8 cellular contexts compared by ENCODE assay signal in the genomic region with DNA sequence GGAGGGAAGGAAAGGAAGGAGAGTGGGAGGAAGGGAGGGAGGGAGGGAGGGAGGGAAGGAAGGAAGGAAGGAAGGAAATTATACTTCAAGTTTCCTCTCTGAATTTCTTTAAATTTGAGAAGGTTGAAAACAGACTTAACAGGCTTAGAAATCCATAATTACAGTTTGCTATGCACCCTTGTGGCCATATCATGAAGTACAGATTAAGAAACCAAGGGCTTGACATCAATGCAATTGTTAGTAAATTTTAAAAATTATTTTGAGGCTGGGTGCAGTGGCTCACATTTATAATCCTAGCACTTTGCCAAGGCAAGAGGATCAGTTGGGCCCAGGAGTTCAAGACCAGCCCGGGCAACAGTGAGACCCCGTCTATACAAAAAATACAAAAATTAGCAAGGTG. TPM values are rescaled to one million over a fixed set of nuclear protein-coding genes. Genes with fewer than 3 reads are reported as not detected.
A peak's percentile ranks its signal among the peaks of the same experiment; 100 is the strongest.
DNase-seq lines count a peak whose midpoint lies in the region; ATAC-seq and TF ChIP-seq lines count a peak whose summit lies in the region.

No MANE protein-coding gene starts in this region.

- H3K4me1 ChIP-seq in HCT116 (ENCODE audit: control insufficient read depth in 1 of 2, insufficient read depth in 2 of 2, low read length in 2 of 2) (no peaks in the 10 kb centered on the region), left lung (peaks cover 0 to 3% of the 10 kb centered on the region in 2 donors)

- H3K4me3 ChIP-seq in HCT116 (replicated peaks in 1 of 2; ENCODE audit: low read depth in 1 of 2, low read length in 2 of 2): no peak overlapping the region
- no peak overlapping the region for H3K4me3 ChIP-seq in left lung

- no peak overlapping the region for H2AFZ ChIP-seq in HCT116 (ENCODE audit: low read depth, low read length, poor library complexity, severe bottlenecking)

- H3K27me3 ChIP-seq in HCT116 (ENCODE audit: insufficient read depth, low read length): no peaks in the 10 kb centered on the region
- no peaks in the 10 kb centered on the region for H3K27me3 ChIP-seq in left lung

- DNase-seq in HCT116 (ENCODE audit: low read depth, low spot score): peak; percentile 7
- DNase-seq in amniotic epithelial cell (ENCODE audit: low read depth): peak; percentile 43
- no peak for DNase-seq in left lung
- DNase-seq in amygdala (lab: John Stamatoyannopoulos, UW): no peak
- DNase-seq in substantia nigra (lab: John Stamatoyannopoulos, UW): no peak
- no peak for DNase-seq in NCI-H128 (lab: John Stamatoyannopoulos, UW; ENCODE audit: unreplicated experiment)
- no peak for DNase-seq in NCI-H2107 (lab: John Stamatoyannopoulos, UW)

- peak; percentile 24; the same call in 1 of the 2 replicates for TF ChIP-seq RAD21 in HCT116 (IDR thresholded peaks at IDR 0.05; ENCODE audit: low read depth)

- H3K4me2 ChIP-seq in HCT116 (ENCODE audit: low read length): no peak overlapping the region

- peak; percentile 58 for TF ChIP-seq CTCF in C4-2B (conservative IDR thresholded peaks at IDR 0.05)
- TF ChIP-seq CTCF in HCT116 (IDR thresholded peaks at IDR 0.05 in 2 of 3, conservative IDR thresholded peaks at IDR 0.05 in 1 of 3; ENCODE audit: borderline replicate concordance in 1 of 3, insufficient read depth in 1 of 3, low read depth in 2 of 3, low read length in 2 of 3): peak in 2 of 3 experiments; percentile 44 to 48; a peak in 4 of 6 replicates
- TF ChIP-seq CTCF in left lung (IDR thresholded peaks at IDR 0.05): peak; percentile 33 to 45

- RAD21 ChIA-PET in HCT116 (lab: Charles Lee; ENCODE audit: low non-redundant PET in 1 of 2, low total read pairs in 2 of 2, uncharacterized antibody in 2 of 2, unreplicated experiment in 2 of 2): no interaction called here

- no peak for TF ChIP-seq POLR2A in HCT116 (IDR thresholded peaks at IDR 0.05; ENCODE audit: borderline replicate concordance, extremely low read depth, insufficient read depth, insufficient read length)

- H3K9ac ChIP-seq in HCT116 (ENCODE audit: low read length): no peak overlapping the region

- no peaks in the 10 kb centered on the region for H3K9me2 ChIP-seq in HCT116 (ENCODE audit: insufficient read depth)

- peak; percentile 63 for ATAC-seq in HCT116
- peak; percentile 44 for ATAC-seq in left lung

- CTCF ChIA-PET in HCT116 (lab: Charles Lee): interaction anchor here (0.7 kb wide), 1 partner anchor 14 kb away, joined by 3 read pairs; no protein-coding TSS in a partner anchor

- H3K27ac ChIP-seq in C4-2B: no peak overlapping the region
- no peak overlapping the region for H3K27ac ChIP-seq in HCT116 (ENCODE audit: low read depth, low read length)
- H3K27ac ChIP-seq in left lung: no peak overlapping the region
- no peak overlapping the region for H3K27ac ChIP-seq in substantia nigra (ENCODE audit: low read depth, low read length, poor library complexity, severe bottlenecking)

- peaks cover 38 to 44% of the 10 kb centered on the region in 2 experiments for H3K36me3 ChIP-seq in HCT116 (ENCODE audit: control insufficient read depth in 1 of 2, insufficient read depth in 2 of 2, low read length in 2 of 2)
- H3K36me3 ChIP-seq in left lung: peaks cover 0 to 61% of the 10 kb centered on the region in 2 donors

- POLR2A ChIA-PET in HCT116 (lab: Charles Lee): no interaction called here

- no TSS peak for BruUV-seq in HCT116 (replicated peaks; lab: Mats Ljungman, UMichigan)

- H3K9me3 ChIP-seq in HCT116 (ENCODE audit: control insufficient read depth in 1 of 2, insufficient read depth in 1 of 2, low read depth in 1 of 2, low read length in 2 of 2) (no peaks in the 10 kb centered on the region), left lung (no peaks in the 10 kb centered on the region)

- intact Hi-C loops in HCT116 (cut with micrococcal nuclease): no loop called here
- intact Hi-C loops in left lung (cut with DNase I): no loop called here

- no peaks in the 10 kb centered on the region for H4K20me1 ChIP-seq in HCT116 (ENCODE audit: insufficient read depth)

- H3K79me2 ChIP-seq in HCT116 (ENCODE audit: insufficient read depth, low read length): no peaks in the 10 kb centered on the region

TF ChIP-seq in HCT116, 20 proteins besides CTCF, POLR2A, EP300 and RAD21:
- TF ChIP-seq TCF7L2 (IDR thresholded peaks at IDR 0.05; ENCODE audit: borderline replicate concordance, extremely low read depth, insufficient read depth, insufficient read length): no peak
- TF ChIP-seq POLR2AphosphoS5 (IDR thresholded peaks at IDR 0.05; ENCODE audit: low read depth, low read length): no peak
- TF ChIP-seq, protein P1, sequence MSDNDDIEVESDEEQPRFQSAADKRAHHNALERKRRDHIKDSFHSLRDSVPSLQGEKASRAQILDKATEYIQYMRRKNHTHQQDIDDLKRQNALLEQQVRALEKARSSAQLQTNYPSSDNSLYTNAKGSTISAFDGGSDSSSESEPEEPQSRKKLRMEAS (IDR thresholded peaks at IDR 0.05): no peak
- no peak for TF ChIP-seq EZH2 (IDR thresholded peaks at IDR 0.05)
- no peak for TF ChIP-seq YY1 (IDR thresholded peaks at IDR 0.05; ENCODE audit: extremely low read depth, insufficient replicate concordance, low read depth, low read length)
- no peak for TF ChIP-seq ELF1 (IDR thresholded peaks at IDR 0.05; ENCODE audit: borderline replicate concordance, low read depth)
- TF ChIP-seq, protein P2, sequence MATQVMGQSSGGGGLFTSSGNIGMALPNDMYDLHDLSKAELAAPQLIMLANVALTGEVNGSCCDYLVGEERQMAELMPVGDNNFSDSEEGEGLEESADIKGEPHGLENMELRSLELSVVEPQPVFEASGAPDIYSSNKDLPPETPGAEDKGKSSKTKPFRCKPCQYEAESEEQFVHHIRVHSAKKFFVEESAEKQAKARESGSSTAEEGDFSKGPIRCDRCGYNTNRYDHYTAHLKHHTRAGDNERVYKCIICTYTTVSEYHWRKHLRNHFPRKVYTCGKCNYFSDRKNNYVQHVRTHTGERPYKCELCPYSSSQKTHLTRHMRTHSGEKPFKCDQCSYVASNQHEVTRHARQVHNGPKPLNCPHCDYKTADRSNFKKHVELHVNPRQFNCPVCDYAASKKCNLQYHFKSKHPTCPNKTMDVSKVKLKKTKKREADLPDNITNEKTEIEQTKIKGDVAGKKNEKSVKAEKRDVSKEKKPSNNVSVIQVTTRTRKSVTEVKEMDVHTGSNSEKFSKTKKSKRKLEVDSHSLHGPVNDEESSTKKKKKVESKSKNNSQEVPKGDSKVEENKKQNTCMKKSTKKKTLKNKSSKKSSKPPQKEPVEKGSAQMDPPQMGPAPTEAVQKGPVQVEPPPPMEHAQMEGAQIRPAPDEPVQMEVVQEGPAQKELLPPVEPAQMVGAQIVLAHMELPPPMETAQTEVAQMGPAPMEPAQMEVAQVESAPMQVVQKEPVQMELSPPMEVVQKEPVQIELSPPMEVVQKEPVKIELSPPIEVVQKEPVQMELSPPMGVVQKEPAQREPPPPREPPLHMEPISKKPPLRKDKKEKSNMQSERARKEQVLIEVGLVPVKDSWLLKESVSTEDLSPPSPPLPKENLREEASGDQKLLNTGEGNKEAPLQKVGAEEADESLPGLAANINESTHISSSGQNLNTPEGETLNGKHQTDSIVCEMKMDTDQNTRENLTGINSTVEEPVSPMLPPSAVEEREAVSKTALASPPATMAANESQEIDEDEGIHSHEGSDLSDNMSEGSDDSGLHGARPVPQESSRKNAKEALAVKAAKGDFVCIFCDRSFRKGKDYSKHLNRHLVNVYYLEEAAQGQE (IDR thresholded peaks at IDR 0.05; ENCODE audit: low read depth): no peak
- TF ChIP-seq JUND (IDR thresholded peaks at IDR 0.05): no peak
- TF ChIP-seq EGR1 (IDR thresholded peaks at IDR 0.05; ENCODE audit: low read depth): no peak
- no peak for TF ChIP-seq CEBPB (IDR thresholded peaks at IDR 0.05; ENCODE audit: low read depth)
- no peak for TF ChIP-seq ZFX (IDR thresholded peaks at IDR 0.05)
- TF ChIP-seq, protein P3, sequence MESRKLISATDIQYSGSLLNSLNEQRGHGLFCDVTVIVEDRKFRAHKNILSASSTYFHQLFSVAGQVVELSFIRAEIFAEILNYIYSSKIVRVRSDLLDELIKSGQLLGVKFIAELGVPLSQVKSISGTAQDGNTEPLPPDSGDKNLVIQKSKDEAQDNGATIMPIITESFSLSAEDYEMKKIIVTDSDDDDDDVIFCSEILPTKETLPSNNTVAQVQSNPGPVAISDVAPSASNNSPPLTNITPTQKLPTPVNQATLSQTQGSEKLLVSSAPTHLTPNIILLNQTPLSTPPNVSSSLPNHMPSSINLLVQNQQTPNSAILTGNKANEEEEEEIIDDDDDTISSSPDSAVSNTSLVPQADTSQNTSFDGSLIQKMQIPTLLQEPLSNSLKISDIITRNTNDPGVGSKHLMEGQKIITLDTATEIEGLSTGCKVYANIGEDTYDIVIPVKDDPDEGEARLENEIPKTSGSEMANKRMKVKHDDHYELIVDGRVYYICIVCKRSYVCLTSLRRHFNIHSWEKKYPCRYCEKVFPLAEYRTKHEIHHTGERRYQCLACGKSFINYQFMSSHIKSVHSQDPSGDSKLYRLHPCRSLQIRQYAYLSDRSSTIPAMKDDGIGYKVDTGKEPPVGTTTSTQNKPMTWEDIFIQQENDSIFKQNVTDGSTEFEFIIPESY (IDR thresholded peaks at IDR 0.05; ENCODE audit: extremely low read depth, insufficient replicate concordance, low read length): no peak
- TF ChIP-seq, protein P4, sequence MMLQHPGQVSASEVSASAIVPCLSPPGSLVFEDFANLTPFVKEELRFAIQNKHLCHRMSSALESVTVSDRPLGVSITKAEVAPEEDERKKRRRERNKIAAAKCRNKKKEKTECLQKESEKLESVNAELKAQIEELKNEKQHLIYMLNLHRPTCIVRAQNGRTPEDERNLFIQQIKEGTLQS (IDR thresholded peaks at IDR 0.05): no peak
- no peak for TF ChIP-seq SIN3A (IDR thresholded peaks at IDR 0.05; ENCODE audit: low read depth)
- no peak for TF ChIP-seq ZNF274 (IDR thresholded peaks at IDR 0.05; ENCODE audit: low read depth, low read length)
- no peak for TF ChIP-seq CBX3 (IDR thresholded peaks at IDR 0.05; ENCODE audit: low read depth)
- no peak for TF ChIP-seq SRF (IDR thresholded peaks at IDR 0.05; ENCODE audit: low read depth)
- no peak for TF ChIP-seq FOSL1 (IDR thresholded peaks at IDR 0.05; ENCODE audit: low read depth)
- no peak for TF ChIP-seq SP1 (IDR thresholded peaks at IDR 0.05; ENCODE audit: low read depth)
- no peak for TF ChIP-seq EZH2phosphoT487 (IDR thresholded peaks at IDR 0.05; ENCODE audit: borderline replicate concordance)

RNA-seq across cellular contexts. Expression of a gene that starts 14.4 kb away (rescaled TPM):
- total RNA-seq in HCT116 (2021; ENCODE audit: unreplicated experiment) (95.1 TPM), left lung (10 to 100 TPM; 27.3 to 31.4 TPM)
- polyA plus RNA-seq in HCT116 (2012): 53.5 and 54.3 TPM in 2 replicates

RNA-seq across cellular contexts. Expression of a gene that starts 36.0 kb away (rescaled TPM):
- total RNA-seq in HCT116 (2021; ENCODE audit: unreplicated experiment): 0.39 TPM
- polyA plus RNA-seq in HCT116 (2012): 1.5 and 1.6 TPM in 2 replicates
- total RNA-seq in left lung: under 1 TPM; 0.18 to 0.44 TPM

RNA-seq across cellular contexts. Expression of a gene that starts 47.3 kb away (rescaled TPM):
- 109 TPM for total RNA-seq in HCT116 (2021; ENCODE audit: unreplicated experiment)
- polyA plus RNA-seq in HCT116 (2012): 90.6 and 98.7 TPM in 2 replicates
- 100 to 1,000 TPM; 127 to 143 TPM for total RNA-seq in left lung

RNA-seq across cellular contexts. Expression of a gene that starts 51.0 kb away (rescaled TPM):
- total RNA-seq in HCT116 (2021; ENCODE audit: unreplicated experiment) (1.5 TPM), left lung (10 to 100 TPM; 10.8 to 21.3 TPM)
- 1.4 and 2.1 TPM in 2 replicates for polyA plus RNA-seq in HCT116 (2012)

Comparison
In these comparisons a context has a peak if more than half of its experiments do, and no peak if none do; other contexts are left out.
1. DNase-seq: peak in HCT116 (single experiment) and amniotic epithelial cell (single experiment); none in left lung (0 of 2), amygdala (0 of 56), substantia nigra (0 of 49), NCI-H128 (single experiment) and NCI-H2107 (single experiment).
2. Peak in every context shown above with its lines, with median percentiles within 50 percentile points of each other: CTCF ChIP-seq.